15 cellular contexts compared by ENCODE assay signal in genomic region chr7:28347964-28348363, GRCh38.
DNase-seq lines count a peak whose midpoint lies in the region; ATAC-seq and TF ChIP-seq lines count a peak whose summit lies in the region.
"Had no signal": no experiment of that assay in that cellular context is flagged by ENCODE, and none has a peak within 500 bp of the region (broad histone marks: within the 10 kb centered on the region; RNA-seq: fewer than 3 reads in every experiment).

No MANE protein-coding gene starts in this region.

- intact Hi-C loops in left cardiac atrium (cut with DNase I) = no loop called here
- intact Hi-C loops in gastrocnemius medialis (cut with DNase I; ENCODE audit: low total_unique reads) = no loop called here
- intact Hi-C loops in spleen (cut with DNase I; ENCODE audit: low total_unique reads) = no loop called here

- in situ Hi-C loops in G401 (cut with HindIII; ENCODE audit: low sequenced_read_pairs) = no loop called here
- in situ Hi-C loops in gastrocnemius medialis (cut with MboI; ENCODE audit: low sequenced_read_pairs in 4 of 4) = no loop called here

- TF ChIP-seq POLR2A in gastrocnemius medialis (IDR thresholded peaks at IDR 0.05) (no peak), spleen (IDR thresholded peaks at IDR 0.05) (no peak)

- no peak overlapping the region for H4K12ac ChIP-seq in trophoblast cell (ENCODE audit: low read depth, low read length)

- H3K9me3 ChIP-seq in adipocyte (ENCODE audit: control insufficient read depth, low read length) = no peaks in the 10 kb centered on the region
- no peaks in the 10 kb centered on the region for H3K9me3 ChIP-seq in gastrocnemius medialis
- H3K9me3 ChIP-seq in spleen = no peaks in the 10 kb centered on the region
- no peaks in the 10 kb centered on the region for H3K9me3 ChIP-seq in trophoblast cell (ENCODE audit: insufficient read depth, low read depth, low read length)

- H4K91ac ChIP-seq in trophoblast cell (ENCODE audit: low read depth, low read length) = no peak overlapping the region

- H3K27ac ChIP-seq in gastrocnemius medialis = peak overlapping the region in 2 of 4 donors; percentile 6 to 37
- H3K27ac ChIP-seq in spleen = no peak overlapping the region
- H3K27ac ChIP-seq in trophoblast cell (ENCODE audit: low read depth, low read length) = no peak overlapping the region
- H3K27ac ChIP-seq: coronary artery, epithelial cell of prostate had no signal

- H3K23ac ChIP-seq in trophoblast cell (ENCODE audit: low read length) = no peak overlapping the region

- H2BK12ac ChIP-seq in trophoblast cell (ENCODE audit: low read length) = no peak overlapping the region

- no peak overlapping the region for H2BK5ac ChIP-seq in trophoblast cell (ENCODE audit: low read depth, low read length, poor library complexity)

- H3K27me3 ChIP-seq in adipocyte (replicated peaks; ENCODE audit: control insufficient read depth, insufficient read depth, low read length) = no peaks in the 10 kb centered on the region
- H3K27me3 ChIP-seq in gastrocnemius medialis = no peaks in the 10 kb centered on the region
- H3K27me3 ChIP-seq in spleen (replicated peaks in 1 of 7) = no peaks in the 10 kb centered on the region
- no peaks in the 10 kb centered on the region for H3K27me3 ChIP-seq in trophoblast cell (ENCODE audit: insufficient read depth, low read length)

- no peak overlapping the region for H3K14ac ChIP-seq in trophoblast cell (ENCODE audit: low read length)

- no peak overlapping the region for H3K4ac ChIP-seq in trophoblast cell (ENCODE audit: low read depth, low read length)

- H3K4me3 ChIP-seq in adipocyte (ENCODE audit: low read length) (peak overlapping the region; percentile 49), gastrocnemius medialis (no peak overlapping the region), spleen (no peak overlapping the region), trophoblast cell (ENCODE audit: low read depth, low read length) (no peak overlapping the region)
- H3K4me3 ChIP-seq: coronary artery had no signal

- ATAC-seq in left cardiac atrium = peak; percentile 84 to 90
- peak; percentile 59 to 71 for ATAC-seq in gastrocnemius medialis

- H3K36me3 ChIP-seq in adipocyte (ENCODE audit: control insufficient read depth, insufficient read depth, low read length, severe bottlenecking) = no peaks in the 10 kb centered on the region
- no peaks in the 10 kb centered on the region for H3K36me3 ChIP-seq in gastrocnemius medialis
- H3K36me3 ChIP-seq in spleen = no peaks in the 10 kb centered on the region
- H3K36me3 ChIP-seq in trophoblast cell (ENCODE audit: control insufficient read depth in 1 of 2, insufficient read depth in 2 of 2, low read length in 2 of 2) = no peaks in the 10 kb centered on the region

- H3K18ac ChIP-seq in trophoblast cell (ENCODE audit: low read length) = no peak overlapping the region

- no peaks in the 10 kb centered on the region for H3K79me2 ChIP-seq in trophoblast cell (ENCODE audit: control insufficient read depth, insufficient read depth, low read length, poor library complexity)

- H4K8ac ChIP-seq in trophoblast cell (ENCODE audit: low read depth, low read length) = no peak overlapping the region

- 82 to 86% (median 84%) methylated on average over 8 of the region's 8 CpGs for WGBS in spleen, 5 donors
- no CpG with 5 or more reads among the region's 8 CpGs for WGBS in trophoblast cell (ENCODE audit: extremely low coverage, insufficient coverage, insufficient read length)

- H3K4me2 ChIP-seq in trophoblast cell (ENCODE audit: low read length) = no peak overlapping the region

- H3K79me1 ChIP-seq in trophoblast cell (ENCODE audit: low read length) = no peaks in the 10 kb centered on the region

- no peak overlapping the region for H2AFZ ChIP-seq in trophoblast cell (ENCODE audit: insufficient read depth, low read length, poor library complexity)

- H3K4me1 ChIP-seq in adipocyte (ENCODE audit: control insufficient read depth, insufficient read depth, low read length) (peaks cover 29% of the 10 kb centered on the region), gastrocnemius medialis (peaks cover 0 to 5% of the 10 kb centered on the region in 2 donors), spleen (no peaks in the 10 kb centered on the region), trophoblast cell (ENCODE audit: control insufficient read depth in 1 of 2, insufficient read depth in 2 of 2, low read length in 2 of 2) (no peaks in the 10 kb centered on the region)

- peak overlapping the region; percentile 32 for H3K9ac ChIP-seq in adipocyte (ENCODE audit: low read length)
- H3K9ac ChIP-seq in trophoblast cell (ENCODE audit: low read length) = no peak overlapping the region

- no peak overlapping the region for H2BK120ac ChIP-seq in trophoblast cell (ENCODE audit: insufficient read depth, low read length, poor library complexity)

- TF ChIP-seq CTCF in gastrocnemius medialis (IDR thresholded peaks at IDR 0.05 in 4 of 5, conservative IDR thresholded peaks at IDR 0.05 in 1 of 5) (no peak), spleen (IDR thresholded peaks at IDR 0.05 in 8 of 11, conservative IDR thresholded peaks at IDR 0.05 in 3 of 11) (no peak)

- no peak overlapping the region for H2AK5ac ChIP-seq in trophoblast cell (ENCODE audit: low read length)

- DNase-seq in G401 (ENCODE audit: low spot score) (peak; percentile 31), adipocyte (ENCODE audit: low read depth) (peak; percentile 61), left cardiac atrium (no peak), gastrocnemius medialis (no peak), anterior cingulate cortex (lab: John Stamatoyannopoulos, UW) (no peak), iPS-NIHi11 (ENCODE audit: low spot score) (no peak), spleen (no peak), trophoblast cell (no peak)
- DNase-seq: activated CD4-positive, alpha-beta T cell treated with anti-CD3 and anti-CD28 coated beads, Interleukin-2, amount 10 ng/mL, durations not matched to agents 7 days and 5 days; activated T-cell treated with anti-CD3 and anti-CD28 coated beads, Interleukin-2, amount 50 U/mL, for 1 hour; NCI-H82; nucleus accumbens; stimulated activated CD4-positive, alpha-beta T cell treated with anti-CD3 and anti-CD28 coated beads, Interleukin-12 subunit alpha, Interleukin-12 subunit beta, amount 100 ng/mL, for 4 hours had no signal

Comparison
In these comparisons a context has a peak if more than half of its experiments do, and no peak if none do; other contexts are left out.
1. DNase-seq: peak in G401 (single experiment) and adipocyte (single experiment); none in left cardiac atrium (single experiment), gastrocnemius medialis (0 of 2), anterior cingulate cortex (0 of 58), iPS-NIHi11 (single experiment), spleen (single experiment) and trophoblast cell (0 of 2).